Comparison of ENCODE assay signal across 20 cellular contexts in the genomic region with DNA sequence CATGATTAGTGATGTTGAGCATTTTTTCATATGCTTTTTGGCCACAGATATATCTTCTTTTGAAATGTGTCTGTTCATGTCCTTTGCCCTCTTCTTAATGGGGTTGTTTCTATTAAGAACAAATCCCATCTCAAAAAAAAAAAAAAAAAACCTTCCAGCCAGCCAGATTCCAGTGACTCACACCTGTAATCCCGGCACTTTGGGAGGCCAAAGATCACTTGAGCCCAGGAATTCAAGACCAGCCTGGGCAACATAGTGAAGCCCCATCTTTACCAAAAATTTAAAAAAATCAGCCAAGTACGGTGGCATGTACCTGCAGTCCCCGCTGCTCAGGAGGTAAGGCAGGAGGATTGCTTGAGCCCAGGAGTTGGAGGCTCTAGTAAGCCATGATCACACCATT. TPM values are rescaled to one million over a fixed set of nuclear protein-coding genes. Genes with fewer than 3 reads are reported as not detected.
DNase-seq lines count a peak whose midpoint lies in the region; ATAC-seq and TF ChIP-seq lines count a peak whose summit lies in the region.
"Had no signal": no experiment of that assay in that cellular context is flagged by ENCODE, and none has a peak within 500 bp of the region (broad histone marks: within the 10 kb centered on the region; RNA-seq: fewer than 3 reads in every experiment).

No MANE protein-coding gene starts in this region.

- no peak overlapping the region for H3K4me3 ChIP-seq in epithelial cell of esophagus (ENCODE audit: low read length)
- H3K4me3 ChIP-seq: body of pancreas, lower lobe of right lung, ovary had no signal

- DNase-seq in ELR (ENCODE audit: low read depth) (peak; percentile 22), M059J (ENCODE audit: low read depth) (peak; percentile 49), epithelial cell of esophagus (ENCODE audit: low read depth) (peak; percentile 34), renal cortical epithelial cell (ENCODE audit: low read depth) (peak; percentile 57), activated gamma-delta T cell (lab: John Stamatoyannopoulos, UW) (no peak), Calu3 (no peak)
- DNase-seq: activated CD4-positive, alpha-beta memory T cell treated with anti-CD3 and anti-CD28 coated beads, Interleukin-2, amount 10 ng/mL, durations not matched to agents 7 days and 5 days; activated T-cell treated with anti-CD3 and anti-CD28 coated beads, Interleukin-2, amount 50 U/mL, for 1 hour; AML-193; erythroblast; lower lobe of right lung; MV-4-11; naive B cell; NCI-H510A; ovary; Right ventricle myocardium superior; stimulated activated CD4-positive, alpha-beta T cell treated with anti-CD3 and anti-CD28 coated beads, Interleukin-2, amount 100 ng/mL, for 48 hours had no signal

- no peak overlapping the region for H3K27ac Mint-ChIP-seq in Calu3 (ENCODE audit: unreplicated experiment)
- H3K27ac Mint-ChIP-seq: activated CD4-positive, alpha-beta memory T cell treated with anti-CD3 and anti-CD28 coated beads, Interleukin-2, amount 10 ng/mL, durations not matched to agents 7 days and 5 days; activated naive CD4-positive, alpha-beta T cell treated with anti-CD3 and anti-CD28 coated beads, Interleukin-2, amount 50 U/mL, for 72 hours had no signal

- no TSS peak for BruUV-seq in Calu3 (replicated peaks; lab: Mats Ljungman, UMichigan)

- H3K36me3 Mint-ChIP-seq in Calu3 (ENCODE audit: insufficient read depth, unreplicated experiment): peaks cover 28% of the 10 kb centered on the region

- ATAC-seq in GM19463 (IDR thresholded peaks at IDR 0.05; ENCODE audit: unreplicated experiment): no peak
- ATAC-seq: activated naive CD4-positive, alpha-beta T cell treated with anti-CD3 and anti-CD28 coated beads, Interleukin-2, amount 50 U/mL, for 72 hours; body of pancreas; lower lobe of right lung had no signal

- no peaks in the 10 kb centered on the region for H3K27me3 Mint-ChIP-seq in Calu3 (ENCODE audit: unreplicated experiment)
- H3K27me3 Mint-ChIP-seq: activated CD4-positive, alpha-beta memory T cell treated with anti-CD3 and anti-CD28 coated beads, Interleukin-2, amount 10 ng/mL, durations not matched to agents 7 days and 5 days; naive B cell had no signal

- H3K4me3 Mint-ChIP-seq in Calu3 (ENCODE audit: low read depth, unreplicated experiment): no peak overlapping the region
- H3K4me3 Mint-ChIP-seq: activated CD4-positive, alpha-beta memory T cell treated with anti-CD3 and anti-CD28 coated beads, Interleukin-2, amount 10 ng/mL, durations not matched to agents 7 days and 5 days had no signal

- peaks cover 51% of the 10 kb centered on the region for H3K4me1 Mint-ChIP-seq in Calu3 (ENCODE audit: low read depth, unreplicated experiment)

- CTCF ChIA-PET in Calu3 (lab: Charles Lee): no interaction called here

- TF ChIP-seq CTCF in epithelial cell of esophagus (IDR thresholded peaks at IDR 0.05; ENCODE audit: insufficient read depth, low read depth, low read length, missing control alignments): no peak
- no peak for TF ChIP-seq CTCF in Calu3 (IDR thresholded peaks at IDR 0.05; ENCODE audit: unreplicated experiment)

- no peaks in the 10 kb centered on the region for H3K9me3 Mint-ChIP-seq in Calu3 (ENCODE audit: low read depth, unreplicated experiment)
- H3K9me3 Mint-ChIP-seq: activated CD4-positive, alpha-beta memory T cell treated with anti-CD3 and anti-CD28 coated beads, Interleukin-2, amount 10 ng/mL, durations not matched to agents 7 days and 5 days; activated naive CD4-positive, alpha-beta T cell treated with anti-CD3 and anti-CD28 coated beads, Interleukin-2, amount 50 U/mL, for 72 hours; naive B cell had no signal

- intact Hi-C loops in Calu3 (cut with micrococcal nuclease; ENCODE audit: unreplicated experiment): loop anchor here (5.0 kb wide), 1 partner anchor 38 kb away; no protein-coding TSS in a partner anchor

RNA-seq across cellular contexts. Expression of a gene that starts 5.1 kb away (rescaled TPM):
- total RNA-seq in M059J (2014; rRNA removed; shearing (Covaris generic)): 6.8 and 7.6 TPM in 2 replicates
- total RNA-seq in renal cortical epithelial cell (15.1 and 17.9 TPM in 2 replicates), Calu3 (2022) (5.9 and 6.2 TPM in 2 replicates)

Comparison
In these comparisons a context has a peak if more than half of its experiments do, and no peak if none do; other contexts are left out.
1. DNase-seq: peak in ELR (single experiment), M059J (single experiment), epithelial cell of esophagus (single experiment) and renal cortical epithelial cell (single experiment); none in activated gamma-delta T cell (single experiment) and Calu3 (single experiment).